In genomic region chr3:86793786-86794185, GRCh38 we compare ENCODE assay signal across 10 cellular contexts.
DNase-seq lines count a peak whose midpoint lies in the region; ATAC-seq and TF ChIP-seq lines count a peak whose summit lies in the region.
"Had no signal": no experiment of that assay in that cellular context is flagged by ENCODE, and none has a peak within 500 bp of the region (broad histone marks: within the 10 kb centered on the region; RNA-seq: fewer than 3 reads in every experiment).

No MANE protein-coding gene starts in this region.

- DNase-seq in LNCaP clone FGC (ENCODE audit: low read depth) (peak; percentile 43), choroid plexus epithelial cell (ENCODE audit: low read depth) (peak; percentile 98), lower lobe of right lung (no peak), upper lobe of right lung (no peak), hypothalamus (lab: John Stamatoyannopoulos, UW) (no peak)
- no peak for DNase-seq in activated naive CD4-positive, alpha-beta T cell treated with Interleukin-2 at 50 U/mL for 16 hours
- DNase-seq: activated naive CD8-positive, alpha-beta T cell treated with anti-CD3 and anti-CD28 coated beads, Interleukin-2, amount 50 U/mL, for 24 hours; NCI-H2171 treated with DMSO at 0.1 percent for 48 hours; stimulated activated CD4-positive, alpha-beta T cell treated with anti-CD3 and anti-CD28 coated beads, Interleukin-12 subunit alpha, Interleukin-12 subunit beta, amount 100 ng/mL, for 4 hours had no signal

- no peaks in the 10 kb centered on the region for H3K9me3 Mint-ChIP-seq in stimulated activated memory B cell treated with anti-CD40 and anti-IgM and Interleukin-4, amounts not matched to agents 10 μg/mL and 1 μg/mL and 100 μg/mL, for 72 hours

- H3K9me3 ChIP-seq in lower lobe of right lung, result no peaks in the 10 kb centered on the region
- H3K9me3 ChIP-seq in upper lobe of right lung, result no peaks in the 10 kb centered on the region

- intact Hi-C loops in lower lobe of right lung (cut with DNase I) (no loop called here), upper lobe of right lung (cut with DNase I) (no loop called here)

- no peaks in the 10 kb centered on the region for H3K4me1 ChIP-seq in lower lobe of right lung
- no peaks in the 10 kb centered on the region for H3K4me1 ChIP-seq in upper lobe of right lung

- H3K36me3 ChIP-seq in lower lobe of right lung (no peaks in the 10 kb centered on the region), upper lobe of right lung (no peaks in the 10 kb centered on the region)

- H3K4me3 Mint-ChIP-seq in stimulated activated memory B cell treated with anti-CD40 and anti-IgM and Interleukin-4, amounts not matched to agents 10 μg/mL and 1 μg/mL and 100 μg/mL, for 72 hours, result no peak overlapping the region
- H3K4me3 Mint-ChIP-seq: activated naive CD8-positive, alpha-beta T cell treated with anti-CD3 and anti-CD28 coated beads, Interleukin-2, amount 50 U/mL, for 24 hours had no signal

- H3K27ac ChIP-seq in lower lobe of right lung, result peak overlapping the region; percentile 72
- H3K27ac ChIP-seq in upper lobe of right lung, result peak overlapping the region; percentile 59

- no peaks in the 10 kb centered on the region for H3K36me3 Mint-ChIP-seq in stimulated activated memory B cell treated with anti-CD40 and anti-IgM and Interleukin-4, amounts not matched to agents 10 μg/mL and 1 μg/mL and 100 μg/mL, for 72 hours

- H3K4me3 ChIP-seq in LNCaP clone FGC (ENCODE audit: low read depth, low read length) (no peak overlapping the region), choroid plexus epithelial cell (ENCODE audit: low read depth, low read length) (no peak overlapping the region), lower lobe of right lung (no peak overlapping the region), upper lobe of right lung (no peak overlapping the region)

- TF ChIP-seq CTCF in LNCaP clone FGC (IDR thresholded peaks at IDR 0.05; ENCODE audit: control insufficient read depth, extremely low read depth, insufficient read depth) (no peak), choroid plexus epithelial cell (conservative IDR thresholded peaks at IDR 0.05; ENCODE audit: low read depth, low read length) (no peak), lower lobe of right lung (IDR thresholded peaks at IDR 0.05) (no peak), upper lobe of right lung (IDR thresholded peaks at IDR 0.05) (no peak)

- H3K27me3 Mint-ChIP-seq in stimulated activated memory B cell treated with anti-CD40 and anti-IgM and Interleukin-4, amounts not matched to agents 10 μg/mL and 1 μg/mL and 100 μg/mL, for 72 hours, result no peaks in the 10 kb centered on the region
- H3K27me3 Mint-ChIP-seq: activated naive CD8-positive, alpha-beta T cell treated with anti-CD3 and anti-CD28 coated beads, Interleukin-2, amount 50 U/mL, for 24 hours had no signal

- no peak overlapping the region for H3K27ac Mint-ChIP-seq in stimulated activated memory B cell treated with anti-CD40 and anti-IgM and Interleukin-4, amounts not matched to agents 10 μg/mL and 1 μg/mL and 100 μg/mL, for 72 hours
- H3K27ac Mint-ChIP-seq: activated naive CD8-positive, alpha-beta T cell treated with anti-CD3 and anti-CD28 coated beads, Interleukin-2, amount 50 U/mL, for 24 hours had no signal

- ATAC-seq in lower lobe of right lung (peak; percentile 82 to 87), upper lobe of right lung (peak; percentile 81)
- ATAC-seq in stimulated activated memory B cell treated with anti-CD40 and anti-IgM and Interleukin-4, amounts not matched to agents 10 μg/mL and 1 μg/mL and 100 μg/mL, for 72 hours, result no peak
- ATAC-seq: activated naive CD8-positive, alpha-beta T cell treated with anti-CD3 and anti-CD28 coated beads, Interleukin-2, amount 50 U/mL, for 24 hours had no signal

- H3K27me3 ChIP-seq in lower lobe of right lung (ENCODE audit: low read depth), result no peaks in the 10 kb centered on the region
- H3K27me3 ChIP-seq in upper lobe of right lung, result no peaks in the 10 kb centered on the region

- H3K4me1 Mint-ChIP-seq in stimulated activated memory B cell treated with anti-CD40 and anti-IgM and Interleukin-4, amounts not matched to agents 10 μg/mL and 1 μg/mL and 100 μg/mL, for 72 hours, result no peaks in the 10 kb centered on the region
- H3K4me1 Mint-ChIP-seq: activated naive CD8-positive, alpha-beta T cell treated with anti-CD3 and anti-CD28 coated beads, Interleukin-2, amount 50 U/mL, for 24 hours had no signal

Comparison
In these comparisons a context has a peak if more than half of its experiments do, and no peak if none do; other contexts are left out.
1. DNase-seq: peak in LNCaP clone FGC (single experiment) and choroid plexus epithelial cell (single experiment); none in lower lobe of right lung (single experiment), upper lobe of right lung (single experiment), activated naive CD4-positive, alpha-beta T cell treated with Interleukin-2 at 50 U/mL for 16 hours (single experiment) and hypothalamus (0 of 51).